Comparison of ENCODE assay signal across 35 cellular contexts in genomic region chr12:14315501-14315900, GRCh38.
"Had no signal": no experiment of that assay in that cellular context is flagged by ENCODE, and none has a peak within 500 bp of the region (broad histone marks: within the 10 kb centered on the region; RNA-seq: fewer than 3 reads in every experiment).

No MANE protein-coding gene starts in this region.

- H3K27me3 ChIP-seq: ascending aorta, cardiac muscle cell, colonic mucosa, dorsolateral prefrontal cortex, gastroesophageal sphincter, hepatocyte, sigmoid colon, uterus had no signal

- H3K36me3 Mint-ChIP-seq: activated CD4-positive, alpha-beta memory T cell treated with anti-CD3 and anti-CD28 coated beads for 36 hours; activated naive CD4-positive, alpha-beta T cell treated with anti-CD3 and anti-CD28 coated beads, Interleukin-2, amount 10 ng/mL, durations not matched to agents 7 days and 5 days; activated naive CD8-positive, alpha-beta T cell treated with anti-CD3 and anti-CD28 coated beads, Interleukin-2, amount 10 ng/mL, durations not matched to agents 7 days and 5 days; stimulated activated effector memory CD8-positive, alpha-beta T cell treated with anti-CD3 and anti-CD28 coated beads, Interleukin-12 subunit alpha, Interleukin-12 subunit beta, amount 100 ng/mL, for 72 hours had no signal

- H3K9me3 ChIP-seq: ascending aorta, colonic mucosa, psoas muscle, sigmoid colon, thoracic aorta, uterus had no signal

- H3K4me1 ChIP-seq: ascending aorta, colonic mucosa, gastroesophageal sphincter, psoas muscle, sigmoid colon, uterus had no signal

- DNase-seq: activated CD4-positive, alpha-beta memory T cell treated with anti-CD3 and anti-CD28 coated beads for 36 hours; activated CD4-positive, alpha-beta T cell treated with anti-CD3 and anti-CD28 coated beads, Interleukin-2, amount 10 ng/mL, durations not matched to agents 24 days and 14 days; activated CD4-positive, CD25-positive, alpha-beta regulatory T cell treated with anti-CD3 and anti-CD28 coated beads, Interleukin-2, amount 50 U/mL, for 72 hours; activated CD8-positive, alpha-beta memory T cell treated with anti-CD3 and anti-CD28 coated beads, Interleukin-2, amount 50 U/mL, for 48 hours; activated gamma-delta T cell; activated naive CD4-positive, alpha-beta T cell treated with anti-CD3 and anti-CD28 coated beads, Interleukin-2, amount 10 ng/mL, durations not matched to agents 7 days and 5 days; activated naive CD8-positive, alpha-beta T cell treated with anti-CD3 and anti-CD28 coated beads, Interleukin-2, amount 10 ng/mL, durations not matched to agents 7 days and 5 days; activated T-cell treated with anti-CD3 and anti-CD28 coated beads, Interleukin-2, amount 50 U/mL, for 24 hours; cerebellar nuclear complex; colonic mucosa; dorsolateral prefrontal cortex; effector memory CD4-positive, alpha-beta T cell; erythroblast; islet precursor cell; left cardiac atrium; mammary epithelial cell; naive thymus-derived CD4-positive, alpha-beta T cell; occipital lobe; psoas muscle; sigmoid colon; small intestine; stimulated activated CD4-positive, alpha-beta T cell treated with anti-CD3 and anti-CD28 coated beads, Interleukin-4, amount 100 ng/mL, for 24 hours; trophoblast cell; uterus had no signal

- H3K36me3 ChIP-seq: ascending aorta, cardiac muscle cell, colonic mucosa, gastroesophageal sphincter, sigmoid colon, thoracic aorta, uterus had no signal

- FAIRE-seq: small intestine had no signal

- H3K79me2 ChIP-seq: hepatocyte, parathyroid adenoma had no signal

- H3K9me3 Mint-ChIP-seq: activated CD4-positive, alpha-beta memory T cell treated with anti-CD3 and anti-CD28 coated beads for 36 hours; activated CD4-positive, alpha-beta T cell treated with anti-CD3 and anti-CD28 coated beads, Interleukin-2, amount 10 ng/mL, durations not matched to agents 24 days and 14 days; activated T-cell treated with anti-CD3 and anti-CD28 coated beads, Interleukin-2, amount 50 U/mL, for 24 hours; stimulated activated effector memory CD8-positive, alpha-beta T cell treated with anti-CD3 and anti-CD28 coated beads, Interleukin-12 subunit alpha, Interleukin-12 subunit beta, amount 100 ng/mL, for 72 hours; stimulated activated naive CD8-positive, alpha-beta T cell treated with anti-CD3 and anti-CD28 coated beads, Interleukin-15, Interleukin-2, amounts not matched to agents 100 ng/mL and 50 ng/mL, for 24 hours had no signal

- H3K9ac ChIP-seq: parathyroid adenoma had no signal

- H3K4me2 ChIP-seq: hepatocyte had no signal

- H3K27me3 Mint-ChIP-seq: activated CD4-positive, alpha-beta memory T cell treated with anti-CD3 and anti-CD28 coated beads for 36 hours; activated CD4-positive, alpha-beta T cell treated with anti-CD3 and anti-CD28 coated beads, Interleukin-2, amount 10 ng/mL, durations not matched to agents 24 days and 14 days; activated naive CD4-positive, alpha-beta T cell treated with anti-CD3 and anti-CD28 coated beads, Interleukin-2, amount 10 ng/mL, durations not matched to agents 7 days and 5 days; activated naive CD8-positive, alpha-beta T cell treated with anti-CD3 and anti-CD28 coated beads, Interleukin-2, amount 10 ng/mL, durations not matched to agents 7 days and 5 days; activated T-cell treated with anti-CD3 and anti-CD28 coated beads, Interleukin-2, amount 50 U/mL, for 24 hours; brain; stimulated activated naive CD8-positive, alpha-beta T cell treated with anti-CD3 and anti-CD28 coated beads, Interleukin-15, Interleukin-2, amounts not matched to agents 100 ng/mL and 50 ng/mL, for 24 hours had no signal

- ATAC-seq: gastroesophageal sphincter; psoas muscle; stimulated activated effector memory CD8-positive, alpha-beta T cell treated with anti-CD3 and anti-CD28 coated beads, Interleukin-12 subunit alpha, Interleukin-12 subunit beta, amount 100 ng/mL, for 72 hours had no signal

- H3K27ac Mint-ChIP-seq: activated CD4-positive, alpha-beta memory T cell treated with anti-CD3 and anti-CD28 coated beads for 36 hours; activated CD4-positive, alpha-beta T cell treated with anti-CD3 and anti-CD28 coated beads, Interleukin-2, amount 10 ng/mL, durations not matched to agents 24 days and 14 days; activated naive CD4-positive, alpha-beta T cell treated with anti-CD3 and anti-CD28 coated beads, Interleukin-2, amount 10 ng/mL, durations not matched to agents 7 days and 5 days; activated naive CD8-positive, alpha-beta T cell treated with anti-CD3 and anti-CD28 coated beads, Interleukin-2, amount 10 ng/mL, durations not matched to agents 7 days and 5 days; activated T-cell treated with anti-CD3 and anti-CD28 coated beads, Interleukin-2, amount 50 U/mL, for 24 hours; brain; mesothelial cell of epicardium; naive thymus-derived CD4-positive, alpha-beta T cell; stimulated activated effector memory CD8-positive, alpha-beta T cell treated with anti-CD3 and anti-CD28 coated beads, Interleukin-12 subunit alpha, Interleukin-12 subunit beta, amount 100 ng/mL, for 72 hours; stimulated activated naive CD8-positive, alpha-beta T cell treated with anti-CD3 and anti-CD28 coated beads, Interleukin-15, Interleukin-2, amounts not matched to agents 100 ng/mL and 50 ng/mL, for 24 hours had no signal

- H3K4me3 Mint-ChIP-seq: activated CD4-positive, alpha-beta memory T cell treated with anti-CD3 and anti-CD28 coated beads for 36 hours; activated CD4-positive, alpha-beta T cell treated with anti-CD3 and anti-CD28 coated beads, Interleukin-2, amount 10 ng/mL, durations not matched to agents 24 days and 14 days; activated naive CD4-positive, alpha-beta T cell treated with anti-CD3 and anti-CD28 coated beads, Interleukin-2, amount 10 ng/mL, durations not matched to agents 7 days and 5 days; activated naive CD8-positive, alpha-beta T cell treated with anti-CD3 and anti-CD28 coated beads, Interleukin-2, amount 10 ng/mL, durations not matched to agents 7 days and 5 days; activated T-cell treated with anti-CD3 and anti-CD28 coated beads, Interleukin-2, amount 50 U/mL, for 24 hours; brain; mesothelial cell of epicardium; naive thymus-derived CD4-positive, alpha-beta T cell; neural crest cell; stimulated activated effector memory CD8-positive, alpha-beta T cell treated with anti-CD3 and anti-CD28 coated beads, Interleukin-12 subunit alpha, Interleukin-12 subunit beta, amount 100 ng/mL, for 72 hours; stimulated activated naive CD8-positive, alpha-beta T cell treated with anti-CD3 and anti-CD28 coated beads, Interleukin-15, Interleukin-2, amounts not matched to agents 100 ng/mL and 50 ng/mL, for 24 hours had no signal

- H3K4me3 ChIP-seq: ascending aorta, cardiac muscle cell, colonic mucosa, dorsolateral prefrontal cortex, gastroesophageal sphincter, hepatocyte, psoas muscle, sigmoid colon, thoracic aorta, uterus had no signal

- H3K4me1 Mint-ChIP-seq: activated CD4-positive, alpha-beta T cell treated with anti-CD3 and anti-CD28 coated beads, Interleukin-2, amount 10 ng/mL, durations not matched to agents 24 days and 14 days; activated naive CD4-positive, alpha-beta T cell treated with anti-CD3 and anti-CD28 coated beads, Interleukin-2, amount 10 ng/mL, durations not matched to agents 7 days and 5 days; activated naive CD8-positive, alpha-beta T cell treated with anti-CD3 and anti-CD28 coated beads, Interleukin-2, amount 10 ng/mL, durations not matched to agents 7 days and 5 days; brain; mesothelial cell of epicardium; naive thymus-derived CD4-positive, alpha-beta T cell; neural crest cell; stimulated activated effector memory CD8-positive, alpha-beta T cell treated with anti-CD3 and anti-CD28 coated beads, Interleukin-12 subunit alpha, Interleukin-12 subunit beta, amount 100 ng/mL, for 72 hours had no signal

- H3K27ac ChIP-seq: ascending aorta, cardiac muscle cell, colonic mucosa, dorsolateral prefrontal cortex, gastroesophageal sphincter, hepatocyte, parathyroid adenoma, psoas muscle, sigmoid colon, thoracic aorta, uterus had no signal

- H2AFZ ChIP-seq: hepatocyte, parathyroid adenoma had no signal
